Comparison of ENCODE assay signal across 1 cellular context in the genomic region with DNA sequence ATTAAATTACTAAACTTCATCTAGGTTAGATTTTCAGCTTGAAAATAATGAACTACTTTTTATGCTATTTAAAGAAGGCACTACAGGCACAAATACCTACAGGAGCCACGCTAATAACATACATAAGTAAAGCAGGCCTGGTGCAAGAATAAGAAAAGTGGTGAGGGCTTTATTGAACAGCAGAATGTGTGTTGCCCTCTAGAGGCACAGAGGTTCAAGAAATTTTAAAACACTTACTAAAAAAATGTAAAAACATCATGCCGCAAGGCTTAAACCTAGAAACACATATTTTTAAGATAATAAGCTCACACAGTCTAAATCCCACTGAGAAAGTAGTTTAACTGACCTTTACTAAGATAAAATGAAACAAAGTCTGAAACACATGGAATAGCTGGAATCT.
TF ChIP-seq lines count a peak whose summit lies in the region.

No MANE protein-coding gene starts in this region.

TF ChIP-seq in neural cell, 6 proteins besides CTCF, POLR2A, EP300 and RAD21 (continued from another document):
- TF ChIP-seq, protein P1, sequence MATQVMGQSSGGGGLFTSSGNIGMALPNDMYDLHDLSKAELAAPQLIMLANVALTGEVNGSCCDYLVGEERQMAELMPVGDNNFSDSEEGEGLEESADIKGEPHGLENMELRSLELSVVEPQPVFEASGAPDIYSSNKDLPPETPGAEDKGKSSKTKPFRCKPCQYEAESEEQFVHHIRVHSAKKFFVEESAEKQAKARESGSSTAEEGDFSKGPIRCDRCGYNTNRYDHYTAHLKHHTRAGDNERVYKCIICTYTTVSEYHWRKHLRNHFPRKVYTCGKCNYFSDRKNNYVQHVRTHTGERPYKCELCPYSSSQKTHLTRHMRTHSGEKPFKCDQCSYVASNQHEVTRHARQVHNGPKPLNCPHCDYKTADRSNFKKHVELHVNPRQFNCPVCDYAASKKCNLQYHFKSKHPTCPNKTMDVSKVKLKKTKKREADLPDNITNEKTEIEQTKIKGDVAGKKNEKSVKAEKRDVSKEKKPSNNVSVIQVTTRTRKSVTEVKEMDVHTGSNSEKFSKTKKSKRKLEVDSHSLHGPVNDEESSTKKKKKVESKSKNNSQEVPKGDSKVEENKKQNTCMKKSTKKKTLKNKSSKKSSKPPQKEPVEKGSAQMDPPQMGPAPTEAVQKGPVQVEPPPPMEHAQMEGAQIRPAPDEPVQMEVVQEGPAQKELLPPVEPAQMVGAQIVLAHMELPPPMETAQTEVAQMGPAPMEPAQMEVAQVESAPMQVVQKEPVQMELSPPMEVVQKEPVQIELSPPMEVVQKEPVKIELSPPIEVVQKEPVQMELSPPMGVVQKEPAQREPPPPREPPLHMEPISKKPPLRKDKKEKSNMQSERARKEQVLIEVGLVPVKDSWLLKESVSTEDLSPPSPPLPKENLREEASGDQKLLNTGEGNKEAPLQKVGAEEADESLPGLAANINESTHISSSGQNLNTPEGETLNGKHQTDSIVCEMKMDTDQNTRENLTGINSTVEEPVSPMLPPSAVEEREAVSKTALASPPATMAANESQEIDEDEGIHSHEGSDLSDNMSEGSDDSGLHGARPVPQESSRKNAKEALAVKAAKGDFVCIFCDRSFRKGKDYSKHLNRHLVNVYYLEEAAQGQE (IDR thresholded peaks at IDR 0.05; ENCODE audit: borderline replicate concordance) = no peak
- no peak for TF ChIP-seq POLR2AphosphoS5 (IDR thresholded peaks at IDR 0.05)
- TF ChIP-seq MXI1 (conservative IDR thresholded peaks at IDR 0.05; ENCODE audit: poor library complexity, severe bottlenecking) = no peak
- no peak for TF ChIP-seq EZH2 (IDR thresholded peaks at IDR 0.05; ENCODE audit: borderline replicate concordance, insufficient read depth, low read length, poor library complexity, severe bottlenecking)
- no peak for TF ChIP-seq TAF1 (IDR thresholded peaks at IDR 0.05; ENCODE audit: low read depth)
